Comparison of ENCODE assay signal across 9 cellular contexts in genomic region chr5:119353686-119354366, GRCh38. TPM values are rescaled to one million over a fixed set of nuclear protein-coding genes. Genes with fewer than 3 reads are reported as not detected.
DNase-seq lines count a peak whose midpoint lies in the region; ATAC-seq and TF ChIP-seq lines count a peak whose summit lies in the region.
"Had no signal": no experiment of that assay in that cellular context is flagged by ENCODE, and none has a peak within 500 bp of the region (broad histone marks: within the 10 kb centered on the region; RNA-seq: fewer than 3 reads in every experiment).

No MANE protein-coding gene starts in this region.

- WGBS in body of pancreas, 2 donors = 83 to 89% methylated on average over 5 of the region's 5 CpGs

- peaks cover 31% of the 10 kb centered on the region for H3K36me3 Mint-ChIP-seq in dendritic cell treated with granulocyte-macrophage colony-stimulating factor and Interleukin-4, amounts not matched to agents 40 ng/mL and 50 ng/mL, for 4 days (ENCODE audit: low read depth)

- intact Hi-C loops in dendritic cell treated with granulocyte-macrophage colony-stimulating factor and Interleukin-4, amounts not matched to agents 40 ng/mL and 50 ng/mL, for 4 days (cut with micrococcal nuclease) = no loop called here
- intact Hi-C loops in left ventricle myocardium superior (cut with micrococcal nuclease) = no loop called here
- intact Hi-C loops in body of pancreas (cut with DNase I) = no loop called here

- H3K9me3 Mint-ChIP-seq in dendritic cell treated with granulocyte-macrophage colony-stimulating factor and Interleukin-4, amounts not matched to agents 40 ng/mL and 50 ng/mL, for 4 days = no peaks in the 10 kb centered on the region

- H3K36me3 ChIP-seq in body of pancreas (replicated peaks in 1 of 2; ENCODE audit: insufficient read depth in 1 of 2, low read depth in 2 of 2) (no peaks in the 10 kb centered on the region), BE2C (no peaks in the 10 kb centered on the region)

- H3K4me3 Mint-ChIP-seq in dendritic cell treated with granulocyte-macrophage colony-stimulating factor and Interleukin-4, amounts not matched to agents 40 ng/mL and 50 ng/mL, for 4 days = no peak overlapping the region

- peak overlapping the region; percentile 23 for H3K27ac Mint-ChIP-seq in dendritic cell treated with granulocyte-macrophage colony-stimulating factor and Interleukin-4, amounts not matched to agents 40 ng/mL and 50 ng/mL, for 4 days

- H3K27ac ChIP-seq in body of pancreas = no peak overlapping the region

- no peaks in the 10 kb centered on the region for H3K27me3 ChIP-seq in body of pancreas
- H3K27me3 ChIP-seq in BE2C = peaks cover 50% of the 10 kb centered on the region

- no peaks in the 10 kb centered on the region for H3K9me3 ChIP-seq in body of pancreas
- H3K9me3 ChIP-seq in BE2C = no peaks in the 10 kb centered on the region

- no peak for TF ChIP-seq POLR2A in body of pancreas (IDR thresholded peaks at IDR 0.05)

- H3K4me3 ChIP-seq in GM12864 (ENCODE audit: low read depth, low read length) = peak overlapping the region; percentile 39
- no peak overlapping the region for H3K4me3 ChIP-seq in body of pancreas
- H3K4me3 ChIP-seq in BE2C (ENCODE audit: low read depth, low read length) = no peak overlapping the region

- H3K27me3 Mint-ChIP-seq in dendritic cell treated with granulocyte-macrophage colony-stimulating factor and Interleukin-4, amounts not matched to agents 40 ng/mL and 50 ng/mL, for 4 days = no peaks in the 10 kb centered on the region

- ATAC-seq in GM19467 (IDR thresholded peaks at IDR 0.05; ENCODE audit: unreplicated experiment) (peak; percentile 58), HG03196 (IDR thresholded peaks at IDR 0.05; ENCODE audit: unreplicated experiment) (peak; percentile 62), left ventricle myocardium superior (no peak), body of pancreas (no peak)
- ATAC-seq: Right ventricle myocardium inferior had no signal

- no peak for DNase-seq in GM12864 (ENCODE audit: low read depth)
- no peak for DNase-seq in left ventricle myocardium superior
- no peak for DNase-seq in body of pancreas
- DNase-seq in cortex of kidney (lab: John Stamatoyannopoulos, UW) = no peak
- no peak for DNase-seq in BE2C

- H3K4me1 ChIP-seq in body of pancreas (peaks cover 14% of the 10 kb centered on the region), BE2C (no peaks in the 10 kb centered on the region)

- TF ChIP-seq CTCF in GM12864 (IDR thresholded peaks at IDR 0.05; ENCODE audit: low read depth, low read length, missing control alignments) = no peak
- TF ChIP-seq CTCF in body of pancreas (IDR thresholded peaks at IDR 0.05) = no peak
- TF ChIP-seq CTCF in BE2C (IDR thresholded peaks at IDR 0.05; ENCODE audit: low read depth, low read length) = no peak

- H3K4me1 Mint-ChIP-seq in dendritic cell treated with granulocyte-macrophage colony-stimulating factor and Interleukin-4, amounts not matched to agents 40 ng/mL and 50 ng/mL, for 4 days (ENCODE audit: low read depth) = peaks cover 46% of the 10 kb centered on the region

RNA-seq across cellular contexts. Expression of gene TNFAIP8, which starts 2.0 kb away (rescaled TPM):
- total RNA-seq in left ventricle myocardium superior = 16.3 TPM
- total RNA-seq in body of pancreas = 10 to 100 TPM; 15.8 to 32.3 TPM
- not detected for polyA plus RNA-seq in BE2C (2012; ENCODE audit: insufficient read depth, insufficient read length, low read depth)

Comparison
In these comparisons a context has a peak if more than half of its experiments do, and no peak if none do; other contexts are left out.
1. ATAC-seq: peak in GM19467 (single experiment) and HG03196 (single experiment); none in left ventricle myocardium superior (single experiment) and body of pancreas (single experiment).